Comparison of ENCODE assay signal across 19 cellular contexts in the genomic region with DNA sequence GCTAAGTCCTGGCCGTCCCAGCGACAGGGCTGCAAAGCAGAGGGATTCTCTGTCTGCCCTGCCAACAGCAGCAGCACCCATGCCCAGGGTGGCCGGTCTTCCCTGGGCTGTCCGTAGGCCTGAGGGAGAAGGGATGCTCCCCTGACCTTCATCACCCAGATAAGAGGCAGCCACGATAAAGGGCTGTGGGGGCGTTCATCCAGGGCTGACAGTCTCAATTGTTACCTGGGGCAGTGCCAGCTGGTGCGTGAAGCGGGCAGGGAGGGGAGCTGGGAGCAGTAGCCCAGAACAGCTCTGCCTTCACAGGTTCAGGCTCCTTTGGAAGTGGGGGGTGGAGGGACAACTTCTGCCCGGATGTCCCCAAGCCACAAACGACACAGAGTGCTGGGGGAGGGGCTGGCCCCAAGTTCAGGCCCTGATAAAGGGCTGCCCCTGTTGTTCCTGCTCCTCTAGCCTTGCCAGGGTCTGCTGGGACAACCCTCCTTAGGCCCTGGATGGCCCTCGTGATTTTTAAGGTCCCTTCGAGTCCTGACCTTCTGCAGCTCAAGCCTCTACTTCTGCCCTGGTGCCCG.
DNase-seq lines count a peak whose midpoint lies in the region; ATAC-seq and TF ChIP-seq lines count a peak whose summit lies in the region.
"Had no signal": no experiment of that assay in that cellular context is flagged by ENCODE, and none has a peak within 500 bp of the region (broad histone marks: within the 10 kb centered on the region; RNA-seq: fewer than 3 reads in every experiment).

No MANE protein-coding gene starts in this region.

- H2AFZ ChIP-seq in IMR-90 (replicated peaks; ENCODE audit: low read length, poor library complexity) (no peak overlapping the region), OCI-LY7 (ENCODE audit: low read length) (no peak overlapping the region), neuronal stem cell (ENCODE audit: low read length) (no peak overlapping the region), Karpas-422 (ENCODE audit: low read length) (no peak overlapping the region)

- H2AK9ac ChIP-seq in IMR-90 (replicated peaks; ENCODE audit: low read depth, low read length, poor library complexity): peak overlapping the region; percentile 11

- no peak overlapping the region for H3K9ac ChIP-seq in IMR-90 (ENCODE audit: low read depth, low read length)
- peak overlapping the region; percentile 38 for H3K9ac ChIP-seq in neuronal stem cell (ENCODE audit: low read depth, low read length, poor library complexity)
- no peak overlapping the region for H3K9ac ChIP-seq in Karpas-422 (ENCODE audit: low read length)

- POLR2A ChIA-PET in IMR-90 (lab: Charles Lee; ENCODE audit: unreplicated experiment) (no interaction called here), OCI-LY7 (lab: Charles Lee) (interaction anchor here (0.9 kb wide), 1 partner anchor 15 kb away, joined by 3 read pairs; no protein-coding TSS in a partner anchor)

- H3K79me1 ChIP-seq in IMR-90 (ENCODE audit: low read depth in 1 of 2, low read length in 2 of 2): no peaks in the 10 kb centered on the region
- H3K79me1 ChIP-seq in neuronal stem cell (ENCODE audit: low read depth, low read length): no peaks in the 10 kb centered on the region

- no peak overlapping the region for H3K56ac ChIP-seq in IMR-90 (ENCODE audit: extremely low read depth, insufficient read depth, low read length)

- H3K9me2 ChIP-seq in OCI-LY7 (ENCODE audit: insufficient read depth, low read length): no peaks in the 10 kb centered on the region
- H3K9me2 ChIP-seq in Karpas-422 (replicated peaks; ENCODE audit: insufficient read depth, low read length): no peaks in the 10 kb centered on the region

- no peak overlapping the region for H2AK5ac ChIP-seq in IMR-90 (ENCODE audit: low read depth, low read length)
- no peak overlapping the region for H2AK5ac ChIP-seq in neuronal stem cell (ENCODE audit: low read depth, low read length)

- H2BK15ac ChIP-seq in IMR-90 (ENCODE audit: low read depth, low read length) (no peak overlapping the region), neuronal stem cell (ENCODE audit: low read length) (no peak overlapping the region)

- dilution Hi-C loops in IMR-90 (cut with HindIII; ENCODE audit: low sequenced_read_pairs, unreplicated experiment): no loop called here

- H3K4ac ChIP-seq in IMR-90 (ENCODE audit: low read depth, low read length): no peak overlapping the region
- H3K4ac ChIP-seq in neuronal stem cell (ENCODE audit: low read length): no peak overlapping the region

- H3K4me1 ChIP-seq in IMR-90 (ENCODE audit: control insufficient read depth, insufficient read depth, low read length) (no peaks in the 10 kb centered on the region), OCI-LY7 (ENCODE audit: insufficient read depth, low read length, poor library complexity, severe bottlenecking) (peaks cover 7% of the 10 kb centered on the region), neuronal stem cell (ENCODE audit: control insufficient read depth in 2 of 2, insufficient read depth in 1 of 2, low read depth in 1 of 2, low read length in 2 of 2) (peaks cover 0 to 3% of the 10 kb centered on the region in 2 donors), Karpas-422 (ENCODE audit: low read length) (0 out of 2 replicates have a peak, but pooled peaks cover 4% of the 10 kb centered on the region)
- H3K4me1 ChIP-seq: SJSA1 had no signal

- no peaks in the 10 kb centered on the region for H3K9me3 ChIP-seq in IMR-90 (ENCODE audit: control insufficient read depth, insufficient read depth, low read length)
- no peaks in the 10 kb centered on the region for H3K9me3 ChIP-seq in OCI-LY7 (ENCODE audit: low read length)
- H3K9me3 ChIP-seq in neuronal stem cell (replicated peaks in 1 of 2; ENCODE audit: control insufficient read depth in 2 of 2, insufficient read depth in 1 of 2, low read depth in 1 of 2, low read length in 2 of 2): no peaks in the 10 kb centered on the region
- no peaks in the 10 kb centered on the region for H3K9me3 ChIP-seq in Karpas-422 (ENCODE audit: low read length)
- H3K9me3 ChIP-seq: SJSA1 had no signal

- H2BK120ac ChIP-seq in IMR-90 (ENCODE audit: low read depth, low read length) (no peak overlapping the region), neuronal stem cell (ENCODE audit: low read depth, low read length) (no peak overlapping the region)

- H3K18ac ChIP-seq in IMR-90 (ENCODE audit: low read depth, low read length) (no peak overlapping the region), neuronal stem cell (ENCODE audit: low read length) (peak overlapping the region; percentile 24)

- H4K20me1 ChIP-seq in IMR-90 (ENCODE audit: insufficient read depth, low read length): no peaks in the 10 kb centered on the region
- H4K20me1 ChIP-seq in OCI-LY7 (ENCODE audit: insufficient read depth, low read length): no peaks in the 10 kb centered on the region
- no peaks in the 10 kb centered on the region for H4K20me1 ChIP-seq in Karpas-422 (ENCODE audit: insufficient read depth, low read depth, low read length)

- no peak overlapping the region for H2BK20ac ChIP-seq in IMR-90 (ENCODE audit: low read depth, low read length)

- H4K91ac ChIP-seq in IMR-90 (ENCODE audit: insufficient read depth, low read depth, low read length): no peak overlapping the region
- H4K91ac ChIP-seq in neuronal stem cell (ENCODE audit: low read depth, low read length, poor library complexity): no peak overlapping the region

- H4K5ac ChIP-seq in IMR-90 (ENCODE audit: low read depth, low read length): no peak overlapping the region

- H3K27ac ChIP-seq in IMR-90 (ENCODE audit: insufficient read depth, low read length) (no peak overlapping the region), OCI-LY7 (ENCODE audit: low read depth, low read length, poor library complexity, severe bottlenecking) (no peak overlapping the region), neuronal stem cell (replicated peaks; ENCODE audit: low read length) (no peak overlapping the region), Karpas-422 (ENCODE audit: low read length) (no peak overlapping the region)
- H3K27ac ChIP-seq: RWPE1, SJSA1 had no signal

- H2BK5ac ChIP-seq in IMR-90 (ENCODE audit: low read depth, low read length, poor library complexity, severe bottlenecking) (no peak overlapping the region), neuronal stem cell (ENCODE audit: low read length) (no peak overlapping the region)

- no peak for TF ChIP-seq RAD21 in IMR-90 (IDR thresholded peaks at IDR 0.05; ENCODE audit: low read length)

- H3K79me2 ChIP-seq in OCI-LY7 (ENCODE audit: insufficient read depth, low read depth, low read length): no peaks in the 10 kb centered on the region
- H3K79me2 ChIP-seq in Karpas-422 (ENCODE audit: low read length): no peaks in the 10 kb centered on the region

- CTCF ChIA-PET in IMR-90 (lab: Yijun Ruan, JAX): no interaction called here
- CTCF ChIA-PET in OCI-LY7 (lab: Charles Lee; ENCODE audit: unreplicated experiment): no interaction called here

- in situ Hi-C loops in IMR-90 (cut with MboI; ENCODE audit: low sequenced_read_pairs): no loop called here

- H3K4me2 ChIP-seq in IMR-90 (ENCODE audit: low read depth, low read length): no peak overlapping the region
- no peak overlapping the region for H3K4me2 ChIP-seq in OCI-LY7 (ENCODE audit: low read length)
- no peak overlapping the region for H3K4me2 ChIP-seq in neuronal stem cell (ENCODE audit: insufficient read depth, low read length, poor library complexity, severe bottlenecking)
- H3K4me2 ChIP-seq in Karpas-422 (ENCODE audit: low read depth, low read length, poor library complexity, severe bottlenecking): no peak overlapping the region

- TF ChIP-seq CTCF in IMR-90 (conservative IDR thresholded peaks at IDR 0.05; ENCODE audit: low read depth, low read length) (no peak), OCI-LY7 (conservative IDR thresholded peaks at IDR 0.05; ENCODE audit: low read length) (no peak)

- no peak for TF ChIP-seq POLR2A in IMR-90 (IDR thresholded peaks at IDR 0.05; ENCODE audit: low read depth, low read length)

- intact Hi-C loops in IMR-90 (cut with micrococcal nuclease): no loop called here
- intact Hi-C loops in OCI-LY7 (cut with micrococcal nuclease; ENCODE audit: unreplicated experiment): no loop called here

- 79% methylated on average over 2 of the region's 13 CpGs; no CpG with 5 or more reads in 1 of the 2 experiments for WGBS in IMR-90 (ENCODE audit: extremely low coverage in 2 of 2, insufficient read length in 1 of 2), 2 experiments
- WGBS in neuronal stem cell (ENCODE audit: extremely low coverage in 2 of 2, insufficient read length in 2 of 2, insufficient replicate concordance in 1 of 2), 2 donors: no CpG with 5 or more reads among the region's 13 CpGs

- H4K8ac ChIP-seq in IMR-90 (ENCODE audit: low read depth in 2 of 2, low read length in 2 of 2): no peak overlapping the region
- no peak overlapping the region for H4K8ac ChIP-seq in neuronal stem cell (ENCODE audit: low read depth, low read length)

- H3K27me3 ChIP-seq in IMR-90 (ENCODE audit: control insufficient read depth, insufficient read depth, low read length) (peaks cover 56% of the 10 kb centered on the region), neuronal stem cell (ENCODE audit: control insufficient read depth in 3 of 3, insufficient read depth in 3 of 3, low read depth in 1 of 3, low read length in 3 of 3) (peaks cover 0 to 26% (median 0%) of the 10 kb centered on the region in 3 experiments), Karpas-422 (ENCODE audit: low read length) (no peaks in the 10 kb centered on the region)

- no peak overlapping the region for H3K23ac ChIP-seq in IMR-90 (ENCODE audit: low read depth, low read length)
- peak overlapping the region; percentile 36 for H3K23ac ChIP-seq in neuronal stem cell (ENCODE audit: low read depth, low read length, poor library complexity)

- ATAC-seq in IMR-90 (ENCODE audit: low read depth): no peak
- ATAC-seq: PC-3 had no signal

- BruUV-seq in IMR-90 (replicated peaks; lab: Mats Ljungman, UMichigan) (no TSS peak), OCI-LY7 (replicated peaks; lab: Mats Ljungman, UMichigan) (no TSS peak)

- H3K36me3 ChIP-seq in IMR-90 (ENCODE audit: control insufficient read depth, insufficient read depth, low read length) (no peaks in the 10 kb centered on the region), OCI-LY7 (ENCODE audit: insufficient read depth, low read length) (no peaks in the 10 kb centered on the region), neuronal stem cell (replicated peaks in 1 of 2; ENCODE audit: control insufficient read depth in 2 of 2, insufficient read depth in 2 of 2, low read length in 2 of 2) (no peaks in the 10 kb centered on the region), Karpas-422 (ENCODE audit: insufficient read depth, low read length) (no peaks in the 10 kb centered on the region)
- H3K36me3 ChIP-seq: SJSA1 had no signal

- H3K4me3 ChIP-seq in IMR-90 (ENCODE audit: insufficient read depth, low read depth, low read length) (no peak overlapping the region), OCI-LY7 (ENCODE audit: low read depth, low read length, poor library complexity, severe bottlenecking) (no peak overlapping the region), neuronal stem cell (ENCODE audit: low read length in 2 of 2) (no peak overlapping the region), Karpas-422 (ENCODE audit: low read length) (no peak overlapping the region)
- H3K4me3 ChIP-seq: SJSA1 had no signal

- DNase-seq in DMS53 (lab: John Stamatoyannopoulos, UW) (peak; percentile 29), DMS53 treated with DMSO at 0.1 percent for 48 hours (lab: John Stamatoyannopoulos, UW; ENCODE audit: unreplicated experiment) (no peak), IMR-90 (no peak), OCI-LY7 (ENCODE audit: low spot score) (peak; percentile 22), neuronal stem cell (ENCODE audit: low spot score) (no peak), anterior cingulate cortex (lab: John Stamatoyannopoulos, UW) (no peak), SK-N-DZ (ENCODE audit: low spot score) (no peak), Karpas-422 (no peak)
- DNase-seq: 8988T; CD8-positive, alpha-beta memory T cell; Kasumi-1; NCI-H1436; NCI-H2029; NCI-H226; NCI-H526 treated with DMSO at 0.1 percent for 48 hours; NK-92 treated with Interleukin-12 subunit alpha and Interleukin-12 subunit beta, amount 100 ng/mL, for 24 hours; PC-3 had no signal

- H3K9me1 ChIP-seq in IMR-90 (ENCODE audit: insufficient read depth, low read length): no peaks in the 10 kb centered on the region

- H3K14ac ChIP-seq in IMR-90 (replicated peaks; ENCODE audit: low read depth, low read length) (no peak overlapping the region), neuronal stem cell (ENCODE audit: low read length) (no peak overlapping the region)

- no peak overlapping the region for H2BK12ac ChIP-seq in neuronal stem cell (ENCODE audit: low read length)

Comparison
In these comparisons a context has a peak if more than half of its experiments do, and no peak if none do; other contexts are left out.
1. DNase-seq: peak in DMS53 (single experiment) and OCI-LY7 (single experiment); none in DMS53 treated with DMSO at 0.1 percent for 48 hours (single experiment), IMR-90 (single experiment), neuronal stem cell (single experiment), anterior cingulate cortex (0 of 58), SK-N-DZ (single experiment) and Karpas-422 (single experiment).